Comparison of ENCODE assay signal across 22 cellular contexts in genomic region chr16:4033951-4034350, GRCh38.
"Had no signal": no experiment of that assay in that cellular context is flagged by ENCODE, and none has a peak within 500 bp of the region (broad histone marks: within the 10 kb centered on the region; RNA-seq: fewer than 3 reads in every experiment).

No MANE protein-coding gene starts in this region.

- H3K36me3 ChIP-seq: esophagus muscularis mucosa, left lung, lower lobe of right lung had no signal

- DNase-seq: dermis blood vessel endothelial cell; dorsolateral prefrontal cortex; effector CD4-positive, alpha-beta T cell; effector memory CD4-positive, alpha-beta T cell; foreskin keratinocyte; glutamatergic neuron; head of caudate nucleus; heart right ventricle; hippocampal formation; left cardiac atrium; left lung; left ventricle myocardium superior; lower lobe of right lung; mesenchymal stem cell had no signal

- H3K4me1 ChIP-seq: foreskin keratinocyte, lower lobe of right lung had no signal

- H3K36me3 Mint-ChIP-seq: mesothelial cell of epicardium had no signal

- H3K27ac Mint-ChIP-seq: mesothelial cell of epicardium had no signal

- H3K9me3 Mint-ChIP-seq: mesothelial cell of epicardium had no signal

- ATAC-seq: foreskin keratinocyte, heart right ventricle, left cardiac atrium, left lung, left ventricle myocardium superior, lower lobe of right lung had no signal

- H3K27me3 ChIP-seq: dorsolateral prefrontal cortex, esophagus muscularis mucosa, foreskin keratinocyte, heart right ventricle, left lung had no signal

- H3K4me3 Mint-ChIP-seq: mesothelial cell of epicardium had no signal

- H3K27ac ChIP-seq: coronary artery, dorsolateral prefrontal cortex, foreskin keratinocyte, heart right ventricle, left lung, lower lobe of right lung had no signal

- H3K9me3 ChIP-seq: esophagus muscularis mucosa, heart right ventricle, left lung, lower lobe of right lung had no signal

- H3K4me3 ChIP-seq: coronary artery, dorsolateral prefrontal cortex, esophagus muscularis mucosa, heart right ventricle, left lung, lower lobe of right lung had no signal

- FAIRE-seq: colon, endothelial cell of umbilical vein, frontal cortex, islet of Langerhans, keratinocyte had no signal
